In the genomic region with DNA sequence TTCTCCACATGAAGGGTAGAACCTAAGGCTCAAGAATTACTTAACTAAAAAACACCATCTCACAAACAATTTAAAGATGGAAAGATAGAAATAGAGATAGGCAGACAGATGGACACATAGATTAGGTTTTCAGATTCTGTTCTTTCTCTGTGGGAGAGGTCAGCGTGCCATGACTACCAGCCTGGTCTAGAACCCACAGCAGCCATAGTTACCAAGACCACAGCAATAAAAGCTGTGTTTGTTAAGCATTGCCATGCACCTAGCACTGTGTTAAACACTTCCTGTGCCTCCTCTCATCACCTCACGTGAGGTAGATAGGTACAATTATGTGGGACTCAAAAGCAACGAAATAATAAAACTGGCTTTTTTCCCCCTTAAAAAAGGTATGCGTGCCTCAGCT, we compare ENCODE assay signal across 1 cellular context.
TF ChIP-seq lines count a peak whose summit lies in the region.

No MANE protein-coding gene starts in this region.

TF ChIP-seq in HCT116, 20 proteins besides CTCF, POLR2A, EP300 and RAD21 (continued from another document):
- TF ChIP-seq, protein P1, sequence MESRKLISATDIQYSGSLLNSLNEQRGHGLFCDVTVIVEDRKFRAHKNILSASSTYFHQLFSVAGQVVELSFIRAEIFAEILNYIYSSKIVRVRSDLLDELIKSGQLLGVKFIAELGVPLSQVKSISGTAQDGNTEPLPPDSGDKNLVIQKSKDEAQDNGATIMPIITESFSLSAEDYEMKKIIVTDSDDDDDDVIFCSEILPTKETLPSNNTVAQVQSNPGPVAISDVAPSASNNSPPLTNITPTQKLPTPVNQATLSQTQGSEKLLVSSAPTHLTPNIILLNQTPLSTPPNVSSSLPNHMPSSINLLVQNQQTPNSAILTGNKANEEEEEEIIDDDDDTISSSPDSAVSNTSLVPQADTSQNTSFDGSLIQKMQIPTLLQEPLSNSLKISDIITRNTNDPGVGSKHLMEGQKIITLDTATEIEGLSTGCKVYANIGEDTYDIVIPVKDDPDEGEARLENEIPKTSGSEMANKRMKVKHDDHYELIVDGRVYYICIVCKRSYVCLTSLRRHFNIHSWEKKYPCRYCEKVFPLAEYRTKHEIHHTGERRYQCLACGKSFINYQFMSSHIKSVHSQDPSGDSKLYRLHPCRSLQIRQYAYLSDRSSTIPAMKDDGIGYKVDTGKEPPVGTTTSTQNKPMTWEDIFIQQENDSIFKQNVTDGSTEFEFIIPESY (IDR thresholded peaks at IDR 0.05; ENCODE audit: extremely low read depth, insufficient replicate concordance, low read length), result no peak
- no peak for TF ChIP-seq JUND (IDR thresholded peaks at IDR 0.05)
- TF ChIP-seq FOSL1 (IDR thresholded peaks at IDR 0.05; ENCODE audit: low read depth), result no peak; the same call in 1 of the 2 replicates
- no peak for TF ChIP-seq EGR1 (IDR thresholded peaks at IDR 0.05; ENCODE audit: low read depth)
- TF ChIP-seq, protein P2, sequence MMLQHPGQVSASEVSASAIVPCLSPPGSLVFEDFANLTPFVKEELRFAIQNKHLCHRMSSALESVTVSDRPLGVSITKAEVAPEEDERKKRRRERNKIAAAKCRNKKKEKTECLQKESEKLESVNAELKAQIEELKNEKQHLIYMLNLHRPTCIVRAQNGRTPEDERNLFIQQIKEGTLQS (IDR thresholded peaks at IDR 0.05), result no peak
- TF ChIP-seq, protein P3, sequence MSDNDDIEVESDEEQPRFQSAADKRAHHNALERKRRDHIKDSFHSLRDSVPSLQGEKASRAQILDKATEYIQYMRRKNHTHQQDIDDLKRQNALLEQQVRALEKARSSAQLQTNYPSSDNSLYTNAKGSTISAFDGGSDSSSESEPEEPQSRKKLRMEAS (IDR thresholded peaks at IDR 0.05), result no peak
- no peak for TF ChIP-seq ZFX (IDR thresholded peaks at IDR 0.05)
